11 cellular contexts compared by ENCODE assay signal in the genomic region with DNA sequence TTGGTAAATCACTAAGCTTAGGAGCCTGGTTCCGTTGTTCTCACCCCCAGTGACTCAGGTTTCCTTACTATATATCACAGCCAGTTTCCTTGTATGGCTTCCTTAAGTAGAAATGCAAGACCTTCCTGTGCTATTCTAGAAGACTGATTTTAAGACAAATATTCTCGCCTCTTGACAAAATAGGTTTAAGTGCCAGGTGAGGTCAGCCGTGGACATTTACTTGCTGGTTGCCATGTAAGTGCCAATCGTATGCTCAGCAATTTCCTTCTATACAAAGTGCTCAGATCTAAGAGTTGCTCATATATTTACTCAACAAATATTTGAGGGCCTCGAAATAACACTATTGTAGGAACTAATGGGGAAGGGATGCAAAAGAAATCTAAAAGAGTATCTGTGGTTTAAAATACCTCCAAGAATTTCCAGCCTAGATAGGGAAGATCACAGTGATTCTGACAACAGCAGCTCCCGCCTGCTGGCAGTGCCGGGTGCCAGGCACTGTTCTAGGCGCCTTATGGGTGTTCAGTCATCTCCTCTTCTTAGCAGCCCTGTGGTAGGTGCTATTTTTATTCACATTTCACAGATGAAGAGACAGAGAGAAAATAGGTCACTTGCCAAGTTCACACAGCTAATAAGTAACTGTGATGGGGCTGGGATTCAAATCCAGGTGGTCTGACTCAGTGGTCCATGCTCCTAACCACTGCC.
DNase-seq lines count a peak whose midpoint lies in the region; ATAC-seq, FAIRE-seq and TF ChIP-seq lines count a peak whose summit lies in the region.
"Had no signal": no experiment of that assay in that cellular context is flagged by ENCODE, and none has a peak within 500 bp of the region (broad histone marks: within the 10 kb centered on the region; RNA-seq: fewer than 3 reads in every experiment).

No MANE protein-coding gene starts in this region.

- no TSS peak for BruUV-seq in PC-9 (replicated peaks; lab: Mats Ljungman, UMichigan)

- ATAC-seq in left ventricle myocardium superior = peak; percentile 44

- H3K79me2 ChIP-seq in PC-9 (ENCODE audit: low read depth) = no peaks in the 10 kb centered on the region

- H3K4me3 ChIP-seq in right atrium auricular region (no peak overlapping the region), PC-9 (no peak overlapping the region), foreskin fibroblast (ENCODE audit: low read depth in 1 of 2, low read length in 2 of 2) (no peak overlapping the region), WERI-Rb-1 (ENCODE audit: low read depth, low read length) (no peak overlapping the region)
- H3K4me3 ChIP-seq: vagina had no signal

- H3K4me1 ChIP-seq in right atrium auricular region (peaks cover 0 to 4% of the 10 kb centered on the region in 2 donors), PC-9 (replicated peaks; ENCODE audit: insufficient read depth) (peaks cover 34% of the 10 kb centered on the region)
- H3K4me1 ChIP-seq: vagina had no signal

- no peak overlapping the region for H2AFZ ChIP-seq in PC-9

- DNase-seq in left ventricle myocardium superior (no peak), right atrium auricular region (ENCODE audit: low spot score) (no peak), PC-9 (peak in 1 of 2 experiments; percentile 96), urothelium cell line (ENCODE audit: low spot score) (no peak), NCI-H748 treated with DMSO at 0.1 percent for 48 hours (lab: John Stamatoyannopoulos, UW) (no peak), foreskin fibroblast (no peak), WERI-Rb-1 (no peak)
- DNase-seq: glutamatergic neuron, NCI-H146 had no signal

- H3K36me3 ChIP-seq in right atrium auricular region = no peaks in the 10 kb centered on the region
- H3K36me3 ChIP-seq in PC-9 (ENCODE audit: low read depth) = no peaks in the 10 kb centered on the region
- peaks cover 3% of the 10 kb centered on the region; the same call in 1 of the 2 replicates for H3K36me3 ChIP-seq in WERI-Rb-1
- H3K36me3 ChIP-seq: vagina had no signal

- TF ChIP-seq CTCF in right atrium auricular region (IDR thresholded peaks at IDR 0.05) (no peak), PC-9 (conservative IDR thresholded peaks at IDR 0.05) (no peak), foreskin fibroblast (IDR thresholded peaks at IDR 0.05; ENCODE audit: low read depth, low read length) (no peak), WERI-Rb-1 (IDR thresholded peaks at IDR 0.05; ENCODE audit: low read depth, low read length) (no peak)

- peaks cover 28% of the 10 kb centered on the region; the same call in 1 of the 2 replicates for H3F3A ChIP-seq in PC-9 (ENCODE audit: insufficient read depth, low read depth)

- POLR2A ChIA-PET in PC-9 (lab: Charles Lee; ENCODE audit: unreplicated experiment) = no interaction called here

- H3K27me3 ChIP-seq in right atrium auricular region (no peaks in the 10 kb centered on the region), PC-9 (ENCODE audit: insufficient read depth, low read depth) (no peaks in the 10 kb centered on the region), WERI-Rb-1 (ENCODE audit: insufficient read depth, low read depth, severe bottlenecking) (no peaks in the 10 kb centered on the region)
- H3K27me3 ChIP-seq: vagina had no signal

- FAIRE-seq in islet of Langerhans (lab: Jason Lieb, UNC) (peak; percentile 65), urothelium cell line (lab: Jason Lieb, UNC) (peak; percentile 44)

- H3K27ac ChIP-seq in right atrium auricular region (no peak overlapping the region), PC-9 (peak overlapping the region; percentile 78), WERI-Rb-1 (no peak overlapping the region)
- H3K27ac ChIP-seq: vagina had no signal

- intact Hi-C loops in left ventricle myocardium superior (cut with micrococcal nuclease) (no loop called here), PC-9 (cut with micrococcal nuclease; ENCODE audit: unreplicated experiment) (no loop called here)

- peak overlapping the region; percentile 5 for H3K4me2 ChIP-seq in PC-9

- H3K9me3 ChIP-seq in right atrium auricular region (no peaks in the 10 kb centered on the region), PC-9 (ENCODE audit: insufficient read depth, low read depth) (no peaks in the 10 kb centered on the region), WERI-Rb-1 (ENCODE audit: severe bottlenecking) (no peaks in the 10 kb centered on the region)
- H3K9me3 ChIP-seq: vagina had no signal

- no peaks in the 10 kb centered on the region for H3K9me2 ChIP-seq in PC-9 (ENCODE audit: insufficient read depth)

- H4K20me1 ChIP-seq in PC-9 (ENCODE audit: insufficient read depth) = no peaks in the 10 kb centered on the region

- CTCF ChIA-PET in PC-9 (lab: Charles Lee) = interaction anchor here (0.6 kb wide), 1 partner anchor 30 kb away, joined by 6 read pairs; no protein-coding TSS in a partner anchor
